ENCODE assay signal across 1 cellular context in genomic region chr3:95154775-95155174, GRCh38.
TF ChIP-seq lines count a peak whose summit lies in the region.

No MANE protein-coding gene starts in this region.

TF ChIP-seq in HepG2, 621 proteins besides CTCF, POLR2A, EP300 and RAD21 (continued from another document):
- TF ChIP-seq SRF (IDR thresholded peaks at IDR 0.05; ENCODE audit: low read depth, low read length) = 0 out of 2 replicates have a peak, but pooled peaks have one; percentile 34
